8 cellular contexts compared by ENCODE assay signal in genomic region chr11:7986768-7987559, GRCh38. TPM values are rescaled to one million over a fixed set of nuclear protein-coding genes. Genes with fewer than 3 reads are reported as not detected.
A peak's percentile ranks its signal among the peaks of the same experiment; 100 is the strongest.
DNase-seq lines count a peak whose midpoint lies in the region; ATAC-seq and TF ChIP-seq lines count a peak whose summit lies in the region.

Gene EIF3F, plus strand, starts transcription at chr11:7987337. Its CDS starts 16 bp downstream, at chr11:7987353.

- peaks cover 0 to 34% (median 13%) of the 10 kb centered on the region in 6 donors for H3K36me3 ChIP-seq in spleen

- POLR2A ChIA-PET in activated B cell treated with CpG ODN at 0.5 μM for 24 hours (lab: Charles Lee), result interaction anchor here (0.6 to 1.4 kb wide), 11 partner anchors 9 to 1753 kb away, joined by 3 to 7 read pairs (median 3); partner anchors contain the start of genes FHIP1B, MRPL17, RPL27A and TRIM66

- ATAC-seq in GM19023 (IDR thresholded peaks at IDR 0.05; ENCODE audit: unreplicated experiment) (peak; percentile 96), HG03280 (IDR thresholded peaks at IDR 0.05; ENCODE audit: unreplicated experiment) (peak; percentile 95), activated B cell treated with CpG ODN at 0.5 μM for 24 hours (ENCODE audit: low read depth) (peak; percentile 97)

- peak within 1 kb of the TSS; percentile 63 for H3K4me3 ChIP-seq in AG09309 (ENCODE audit: control insufficient read depth, low read depth, low read length)
- H3K4me3 ChIP-seq in spleen, result peak within 1 kb of the TSS; percentile 86 to 97 (median 92)

- no peaks in the 10 kb centered on the region for H3K27me3 ChIP-seq in spleen (replicated peaks in 1 of 7)

- TF ChIP-seq CTCF in AG09309 (IDR thresholded peaks at IDR 0.05; ENCODE audit: control insufficient read depth, insufficient read depth, low read depth, low read length, missing control alignments) (peak; percentile 82), activated B cell treated with CpG ODN at 0.5 μM for 24 hours (IDR thresholded peaks at IDR 0.05) (peak; percentile 56), spleen (IDR thresholded peaks at IDR 0.05 in 8 of 11, conservative IDR thresholded peaks at IDR 0.05 in 3 of 11) (peak; percentile 74 to 92 (median 86))

- CTCF ChIA-PET in activated B cell treated with CpG ODN at 0.5 μM for 24 hours (lab: Charles Lee), result interaction anchor here (0.6 to 1.7 kb wide), 13 partner anchors 12 to 1231 kb away, joined by 3 to 6 read pairs (median 4); no protein-coding TSS in a partner anchor

- H3K4me1 ChIP-seq in spleen, result peaks cover 22 to 53% (median 41%) of the 10 kb centered on the region in 6 donors

- H3K27ac ChIP-seq in caudate nucleus (ENCODE audit: low read depth, low read length), result peak within 1 kb of the TSS; percentile 65
- peak within 1 kb of the TSS; percentile 81 to 88 (median 84) for H3K27ac ChIP-seq in spleen

- peak within 1 kb of the TSS; percentile 93 for H3K4me3 Mint-ChIP-seq in activated B cell treated with CpG ODN at 0.5 μM for 24 hours

- H3K4me1 Mint-ChIP-seq in activated B cell treated with CpG ODN at 0.5 μM for 24 hours, result peaks cover 40% of the 10 kb centered on the region

- no peak for TF ChIP-seq POLR2A in spleen (IDR thresholded peaks at IDR 0.05)

- WGBS in spleen, 5 donors, result 0 to 1% (median 1%) methylated on average over 36 to 47 of the region's 47 CpGs

- H3K9me3 ChIP-seq in spleen, result no peaks in the 10 kb centered on the region

- no peaks in the 10 kb centered on the region for H3K9me3 Mint-ChIP-seq in activated B cell treated with CpG ODN at 0.5 μM for 24 hours

- intact Hi-C loops in activated B cell treated with CpG ODN at 0.5 μM for 24 hours (cut with micrococcal nuclease) (loop anchor here (1.0 to 5.0 kb wide), 8 partner anchors 95 to 977 kb away; partner anchors contain the start of genes CYB5R2, PPFIBP2, RPL27A and TMEM9B), spleen (cut with DNase I; ENCODE audit: low total_unique reads) (loop anchor here (5.0 to 10.0 kb wide), 2 partner anchors 95 to 892 kb away; no protein-coding TSS in a partner anchor)

- no peaks in the 10 kb centered on the region for H3K27me3 Mint-ChIP-seq in activated B cell treated with CpG ODN at 0.5 μM for 24 hours

- peak within 1 kb of the TSS; percentile 94 for H3K27ac Mint-ChIP-seq in activated B cell treated with CpG ODN at 0.5 μM for 24 hours

- H3K36me3 Mint-ChIP-seq in activated B cell treated with CpG ODN at 0.5 μM for 24 hours (ENCODE audit: low read depth), result peaks cover 33% of the 10 kb centered on the region

- DNase-seq in AG09309 (ENCODE audit: low read depth) (peak; percentile 100), NCI-H345 (lab: John Stamatoyannopoulos, UW) (peak; percentile 100), activated B cell treated with CpG ODN at 0.5 μM for 24 hours (peak; percentile 73), caudate nucleus (lab: John Stamatoyannopoulos, UW) (peak; percentile 62 to 99 (median 93)), inferior parietal cortex (ENCODE audit: extremely low spot score) (peak; percentile 100), spleen (peak; percentile 93)

RNA-seq across cellular contexts. Expression of gene EIF3F, which starts in this region (rescaled TPM):
- 367 and 396 TPM in 2 replicates for total RNA-seq in activated B cell treated with CpG ODN at 0.5 μM for 24 hours
- total RNA-seq in spleen, result 100 to 1,000 TPM; 189 to 351 (median 204) TPM
- polyA plus RNA-seq in spleen, result 100 to 1,000 TPM; 343 to 437 (median 350) TPM

Comparison
In these comparisons a context has a peak if more than half of its experiments do, and no peak if none do; other contexts are left out.
1. Peak in every context shown above with its lines: DNase-seq, ATAC-seq, H3K4me3 ChIP-seq and H3K27ac ChIP-seq.